Comparison of ENCODE assay signal across 8 cellular contexts in genomic region chrX:154804564-154804956, GRCh38. TPM values are rescaled to one million over a fixed set of nuclear protein-coding genes. Genes with fewer than 3 reads are reported as not detected.
A peak's percentile ranks its signal among the peaks of the same experiment; 100 is the strongest.
DNase-seq lines count a peak whose midpoint lies in the region; ATAC-seq and TF ChIP-seq lines count a peak whose summit lies in the region.

No MANE protein-coding gene starts in this region.

- POLR2A ChIA-PET in naive thymus-derived CD8-positive, alpha-beta T cell (lab: Charles Lee) = no interaction called here

- H3K4me3 Mint-ChIP-seq in naive thymus-derived CD8-positive, alpha-beta T cell = peak overlapping the region; percentile 64 to 89 (median 82)

- peaks cover 0 to 6% (median 0%) of the 10 kb centered on the region in 9 donors for H3K9me3 Mint-ChIP-seq in naive thymus-derived CD8-positive, alpha-beta T cell

- peaks cover 6 to 50% (median 40%) of the 10 kb centered on the region in 4 donors for H3K4me1 Mint-ChIP-seq in naive thymus-derived CD8-positive, alpha-beta T cell

- H3K27ac ChIP-seq in dorsolateral prefrontal cortex = peak overlapping the region in 49 of 59 donors; percentile 2 to 86 (median 58)

- H3K4me3 ChIP-seq in BE2C (ENCODE audit: low read depth, low read length) (peak overlapping the region; percentile 73), dorsolateral prefrontal cortex (peak overlapping the region; percentile 38 to 82 (median 67))
- H3K4me3 ChIP-seq in Jurkat, Clone E6-1 (ENCODE audit: low read length) = peak overlapping the region; percentile 68

- ATAC-seq in naive thymus-derived CD8-positive, alpha-beta T cell = no peak
- no peak for ATAC-seq in GM18505 (IDR thresholded peaks at IDR 0.05; ENCODE audit: unreplicated experiment)

- intact Hi-C loops in dorsolateral prefrontal cortex (cut with DNase I) = no loop called here

- H3K27me3 ChIP-seq in BE2C (no peaks in the 10 kb centered on the region), dorsolateral prefrontal cortex (peaks cover 0 to 38% (median 2%) of the 10 kb centered on the region in 45 donors)

- no peaks in the 10 kb centered on the region for H3K36me3 ChIP-seq in BE2C

- H3K9me3 ChIP-seq in BE2C = no peaks in the 10 kb centered on the region

- TF ChIP-seq CTCF in BE2C (IDR thresholded peaks at IDR 0.05; ENCODE audit: low read depth, low read length) (no peak), dorsolateral prefrontal cortex (IDR thresholded peaks at IDR 0.05 in 54 of 56, conservative IDR thresholded peaks at IDR 0.05 in 2 of 56; ENCODE audit: low read depth in 1 of 56, partially characterized antibody in 56 of 56) (no peak)

- peak; percentile 7 for DNase-seq in BE2C
- no peak for DNase-seq in Jurkat, Clone E6-1 (ENCODE audit: low read depth, low spot score)
- no peak for DNase-seq in dorsolateral prefrontal cortex
- no peak for DNase-seq in naive thymus-derived CD8-positive, alpha-beta T cell
- no peak for DNase-seq in stimulated activated CD4-positive, alpha-beta T cell treated with anti-CD3 and anti-CD28 coated beads, Interleukin-2, amount 100 ng/mL, for 48 hours
- DNase-seq in activated CD8-positive, alpha-beta memory T cell treated with anti-CD3 and anti-CD28 coated beads for 24 hours = no peak
- no peak for DNase-seq in activated CD4-positive, CD25-positive, alpha-beta regulatory T cell (lab: John Stamatoyannopoulos, UW)

- no peak for TF ChIP-seq POLR2A in GM18505 (IDR thresholded peaks at IDR 0.05; ENCODE audit: borderline replicate concordance, extremely low read depth, insufficient read depth, insufficient read length)

- H3K36me3 Mint-ChIP-seq in naive thymus-derived CD8-positive, alpha-beta T cell = peaks cover 0 to 4% (median 0%) of the 10 kb centered on the region in 3 donors

- H3K27ac Mint-ChIP-seq in naive thymus-derived CD8-positive, alpha-beta T cell = peak overlapping the region in 5 of 10 donors; percentile 48 to 86 (median 62)

- H3K4me1 ChIP-seq in BE2C = peaks cover 7% of the 10 kb centered on the region

- H3K27me3 Mint-ChIP-seq in naive thymus-derived CD8-positive, alpha-beta T cell = no peaks in the 10 kb centered on the region

RNA-seq across cellular contexts. Expression of gene MPP1, which starts 0.7 kb away (rescaled TPM):
- 34.5 TPM for polyA plus RNA-seq in BE2C (2012; ENCODE audit: insufficient read depth, insufficient read length, low read depth)
- polyA plus RNA-seq in Jurkat, Clone E6-1 (2012; ENCODE audit: insufficient read depth, insufficient read length) = 49.8 TPM
- 100 to 1,000 TPM in 1 of 120 experiments, 10 to 100 TPM in 119; 44.8 to 107 (median 75.0) TPM for total RNA-seq in dorsolateral prefrontal cortex
- 10 to 100 TPM; 17.1 to 18.4 TPM for total RNA-seq in naive thymus-derived CD8-positive, alpha-beta T cell
- 10 to 100 TPM; 10.6 to 18.9 (median 17.3) TPM for polyA plus RNA-seq in naive thymus-derived CD8-positive, alpha-beta T cell

RNA-seq across cellular contexts. Expression of gene SMIM9, which starts 29.9 kb away (rescaled TPM):
- not detected for polyA plus RNA-seq in BE2C (2012; ENCODE audit: insufficient read depth, insufficient read length, low read depth)
- polyA plus RNA-seq in Jurkat, Clone E6-1 (2012; ENCODE audit: insufficient read depth, insufficient read length) = not detected
- total RNA-seq in dorsolateral prefrontal cortex = 1 to 10 TPM in 1 of 120 experiments, under 1 TPM in 2, not detected in 117; 0.53 to 3.9 (median 0.90) TPM
- total RNA-seq in naive thymus-derived CD8-positive, alpha-beta T cell = not detected
- polyA plus RNA-seq in naive thymus-derived CD8-positive, alpha-beta T cell = not detected

RNA-seq across cellular contexts. Expression of gene DKC1, which starts 41.9 kb away (rescaled TPM):
- 134 TPM for polyA plus RNA-seq in BE2C (2012; ENCODE audit: insufficient read depth, insufficient read length, low read depth)
- polyA plus RNA-seq in Jurkat, Clone E6-1 (2012; ENCODE audit: insufficient read depth, insufficient read length) = 153 TPM
- 10 to 100 TPM; 14.4 to 34.7 (median 23.6) TPM for total RNA-seq in dorsolateral prefrontal cortex
- total RNA-seq in naive thymus-derived CD8-positive, alpha-beta T cell = 10 to 100 TPM; 74.7 to 93.7 TPM
- polyA plus RNA-seq in naive thymus-derived CD8-positive, alpha-beta T cell = 10 to 100 TPM; 38.6 to 56.5 (median 44.2) TPM

RNA-seq across cellular contexts. Expression of gene GAB3, which starts 53.7 kb away (rescaled TPM):
- polyA plus RNA-seq in BE2C (2012; ENCODE audit: insufficient read depth, insufficient read length, low read depth) = 0.45 TPM
- polyA plus RNA-seq in Jurkat, Clone E6-1 (2012; ENCODE audit: insufficient read depth, insufficient read length) = 2.8 TPM
- 1 to 10 TPM in 116 of 120 experiments, under 1 TPM in 4; 0.65 to 8.7 (median 2.5) TPM for total RNA-seq in dorsolateral prefrontal cortex
- total RNA-seq in naive thymus-derived CD8-positive, alpha-beta T cell = 1 to 10 TPM; 9.9 to 10.0 TPM
- polyA plus RNA-seq in naive thymus-derived CD8-positive, alpha-beta T cell = 1 to 10 TPM in 2 of 3 donors, under 1 TPM in 1; 0.77 to 5.2 (median 1.2) TPM
